In genomic region chr14:23322568-23323517, GRCh38 we compare ENCODE assay signal across 1 cellular context.
TF ChIP-seq lines count a peak whose summit lies in the region.

No MANE protein-coding gene starts in this region.

TF ChIP-seq in HepG2, 621 proteins besides CTCF, POLR2A, EP300 and RAD21 (continued from another document):
- TF ChIP-seq RBM22 (optimal IDR thresholded peaks at IDR 0.05; ENCODE audit: low read length): peak; percentile 13
- 0 out of 2 replicates have a peak, but pooled peaks have one; percentile 35 for TF ChIP-seq DPF2 (CRISPR knock-in tag; IDR thresholded peaks at IDR 0.05; ENCODE audit: borderline replicate concordance, low read depth)
- TF ChIP-seq RARA (CRISPR knock-in tag; IDR thresholded peaks at IDR 0.05): no peak
- no peak for TF ChIP-seq U2AF2 (IDR thresholded peaks at IDR 0.05; ENCODE audit: low read depth, low read length)
- no peak for TF ChIP-seq ZNF501 (CRISPR knock-in tag; IDR thresholded peaks at IDR 0.05)
- peak; percentile 19; the same call in 1 of the 2 replicates for TF ChIP-seq SP4 (CRISPR knock-in tag; IDR thresholded peaks at IDR 0.05)
- 0 out of 2 replicates have a peak, but pooled peaks have one; percentile 8 for TF ChIP-seq ZNF710 (CRISPR knock-in tag; IDR thresholded peaks at IDR 0.05; ENCODE audit: borderline replicate concordance)
- TF ChIP-seq ZMYM2 (CRISPR knock-in tag; IDR thresholded peaks at IDR 0.05): 0 out of 2 replicates have a peak, but pooled peaks have one; percentile 29
- 0 out of 2 replicates have a peak, but pooled peaks have one; percentile 30 for TF ChIP-seq ZNF567 (CRISPR knock-in tag; IDR thresholded peaks at IDR 0.05; ENCODE audit: borderline replicate concordance)
